Comparison of ENCODE assay signal across 28 cellular contexts in genomic region chr1:30104551-30104950, GRCh38.
"Had no signal": no experiment of that assay in that cellular context is flagged by ENCODE, and none has a peak within 500 bp of the region (broad histone marks: within the 10 kb centered on the region; RNA-seq: fewer than 3 reads in every experiment).

No MANE protein-coding gene starts in this region.

- H3K27me3 ChIP-seq: colonic mucosa had no signal

- H3K27ac ChIP-seq: colonic mucosa, coronary artery, epithelial cell of prostate, esophagus muscularis mucosa, esophagus squamous epithelium, foreskin keratinocyte, gastrocnemius medialis, gastroesophageal sphincter, heart left ventricle had no signal

- H3K27ac Mint-ChIP-seq: dendritic cell treated with granulocyte-macrophage colony-stimulating factor and Interleukin-4, amounts not matched to agents 40 ng/mL and 50 ng/mL, for 4 days; effector memory CD8-positive, alpha-beta T cell; endodermal cell had no signal

- H3K9me3 Mint-ChIP-seq: dendritic cell treated with granulocyte-macrophage colony-stimulating factor and Interleukin-4, amounts not matched to agents 40 ng/mL and 50 ng/mL, for 4 days; effector memory CD8-positive, alpha-beta T cell; endodermal cell had no signal

- ATAC-seq: effector memory CD8-positive, alpha-beta T cell; esophagus mucosa; foreskin keratinocyte; gastrocnemius medialis; gastroesophageal sphincter; heart left ventricle had no signal

- H3K9me3 ChIP-seq: colonic mucosa, esophagus muscularis mucosa, esophagus squamous epithelium, gastrocnemius medialis, gastroesophageal sphincter, heart left ventricle had no signal

- H3K36me3 ChIP-seq: colonic mucosa, esophagus muscularis mucosa, esophagus squamous epithelium, gastrocnemius medialis, gastroesophageal sphincter, heart left ventricle had no signal

- H3K4me3 ChIP-seq: colonic mucosa, coronary artery, dorsolateral prefrontal cortex, esophagus muscularis mucosa, esophagus squamous epithelium, gastrocnemius medialis, gastroesophageal sphincter, heart left ventricle had no signal

- DNase-seq: colonic mucosa; cortex of kidney; dermis blood vessel endothelial cell; dorsolateral prefrontal cortex; effector CD4-positive, alpha-beta T cell; effector CD8-positive, alpha-beta T cell; effector memory CD4-positive, alpha-beta T cell; effector memory CD8-positive, alpha-beta T cell; endodermal cell; erythroblast; esophagus squamous epithelium; foreskin fibroblast; foreskin keratinocyte; foreskin melanocyte; gastrocnemius medialis; glutamatergic neuron; head of caudate nucleus; heart left ventricle had no signal

- H3K4me1 ChIP-seq: colonic mucosa, esophagus squamous epithelium, foreskin keratinocyte, gastrocnemius medialis, gastroesophageal sphincter, heart left ventricle had no signal

- H3K4me3 Mint-ChIP-seq: dendritic cell treated with granulocyte-macrophage colony-stimulating factor and Interleukin-4, amounts not matched to agents 40 ng/mL and 50 ng/mL, for 4 days; effector memory CD8-positive, alpha-beta T cell; endodermal cell had no signal

- FAIRE-seq: colon, endometrium, endothelial cell of umbilical vein, frontal cortex had no signal
